ENCODE assay signal across 28 cellular contexts in genomic region chr6:36276581-36277536, GRCh38. TPM values are rescaled to one million over a fixed set of nuclear protein-coding genes. Genes with fewer than 3 reads are reported as not detected.
"Had no signal": no experiment of that assay in that cellular context is flagged by ENCODE, and none has a peak within 500 bp of the region (broad histone marks: within the 10 kb centered on the region; RNA-seq: fewer than 3 reads in every experiment).

No MANE protein-coding gene starts in this region.

- H3K4me3 ChIP-seq: colonic mucosa, heart left ventricle, sigmoid colon, skin epidermis, stomach, thyroid gland, uterus had no signal

- H3K27me3 ChIP-seq: colonic mucosa, thyroid gland, uterus had no signal

- ATAC-seq: heart left ventricle, left colon, natural killer cell had no signal

- H3K36me3 ChIP-seq: colonic mucosa, heart left ventricle, sigmoid colon, stomach, thyroid gland, uterus had no signal

- H3K4me1 ChIP-seq: colonic mucosa, sigmoid colon, stomach, thyroid gland, uterus had no signal

- H3K27ac ChIP-seq: colonic mucosa, heart left ventricle, sigmoid colon, skin epidermis, stomach, thyroid gland, uterus had no signal

- H3K9me3 ChIP-seq: colonic mucosa, heart left ventricle, sigmoid colon, stomach, thyroid gland, uterus had no signal

- FAIRE-seq: endothelial cell of umbilical vein, frontal cortex had no signal

- DNase-seq: colonic mucosa; dermis blood vessel endothelial cell; endodermal cell; heart left ventricle; hippocampal formation; left colon; natural killer cell; posterior cingulate gyrus; sigmoid colon; stimulated activated CD4-positive, alpha-beta T cell treated with anti-CD3 and anti-CD28 coated beads, Interleukin-12 subunit alpha, Interleukin-12 subunit beta, amount 100 ng/mL, for 4 hours; stimulated activated naive CD4-positive, alpha-beta T cell; stomach; substantia nigra; thyroid gland; uterus had no signal

RNA-seq across cellular contexts. Expression of gene PNPLA1, which starts 7.0 kb away (rescaled TPM):
- total RNA-seq: dermis blood vessel endothelial cell, endodermal cell, endothelial cell of umbilical vein, fibroblast of lung, frontal cortex, glomerular endothelial cell, kidney epithelial cell, lung microvascular endothelial cell, myocyte, neural crest cell, osteocyte, pulmonary artery endothelial cell, sigmoid colon, uterus had no signal
- polyA plus RNA-seq: endothelial cell of umbilical vein had no signal

RNA-seq across cellular contexts. Expression of gene BNIP5, which starts 59.8 kb away (rescaled TPM):
- total RNA-seq: dermis blood vessel endothelial cell, endodermal cell, endothelial cell of umbilical vein, fibroblast of lung, glomerular endothelial cell, heart left ventricle, kidney epithelial cell, liver, lung microvascular endothelial cell, myocyte, natural killer cell, neural crest cell, osteocyte, pulmonary artery endothelial cell, sigmoid colon, thyroid gland, uterus had no signal
- polyA plus RNA-seq: endothelial cell of umbilical vein, esophagus, fibroblast of lung, heart left ventricle, liver had no signal
